Comparison of ENCODE assay signal across 1 cellular context in genomic region chr2:8378016-8378810, GRCh38.
TF ChIP-seq lines count a peak whose summit lies in the region.

No MANE protein-coding gene starts in this region.

TF ChIP-seq in HepG2, 621 proteins besides CTCF, POLR2A, EP300 and RAD21 (continued from another document):
- peak; percentile 74 for TF ChIP-seq AHDC1 (CRISPR knock-in tag; IDR thresholded peaks at IDR 0.05; ENCODE audit: borderline replicate concordance)
- no peak for TF ChIP-seq THAP7 (CRISPR knock-in tag; IDR thresholded peaks at IDR 0.05)
- peak; percentile 37; the same call in 1 of the 2 replicates for TF ChIP-seq SIX1 (CRISPR knock-in tag; IDR thresholded peaks at IDR 0.05; ENCODE audit: borderline replicate concordance)
- TF ChIP-seq TARDBP (CRISPR knock-in tag; IDR thresholded peaks at IDR 0.05), result peak; percentile 71
- TF ChIP-seq ZNF83 (CRISPR knock-in tag; IDR thresholded peaks at IDR 0.05; ENCODE audit: borderline replicate concordance), result no peak
- no peak for TF ChIP-seq GZF1 (CRISPR knock-in tag; IDR thresholded peaks at IDR 0.05)
- TF ChIP-seq HCFC1 (IDR thresholded peaks at IDR 0.05; ENCODE audit: low read depth, low read length), result no peak
- no peak for TF ChIP-seq MAFG (CRISPR knock-in tag; IDR thresholded peaks at IDR 0.05)
- no peak for TF ChIP-seq ZNF841 (CRISPR knock-in tag; IDR thresholded peaks at IDR 0.05; ENCODE audit: borderline replicate concordance)
- no peak for TF ChIP-seq TBL1XR1 (IDR thresholded peaks at IDR 0.05; ENCODE audit: borderline replicate concordance, low read length, partially characterized antibody)
- TF ChIP-seq MEF2D (CRISPR knock-in tag; IDR thresholded peaks at IDR 0.05), result 0 out of 2 replicates have a peak, but pooled peaks have one; percentile 26
- TF ChIP-seq MXD4 (CRISPR knock-in tag; IDR thresholded peaks at IDR 0.05), result no peak
- TF ChIP-seq ZFYVE20 (CRISPR knock-in tag; IDR thresholded peaks at IDR 0.05; ENCODE audit: borderline replicate concordance, low read depth), result no peak
- TF ChIP-seq, protein P1, sequence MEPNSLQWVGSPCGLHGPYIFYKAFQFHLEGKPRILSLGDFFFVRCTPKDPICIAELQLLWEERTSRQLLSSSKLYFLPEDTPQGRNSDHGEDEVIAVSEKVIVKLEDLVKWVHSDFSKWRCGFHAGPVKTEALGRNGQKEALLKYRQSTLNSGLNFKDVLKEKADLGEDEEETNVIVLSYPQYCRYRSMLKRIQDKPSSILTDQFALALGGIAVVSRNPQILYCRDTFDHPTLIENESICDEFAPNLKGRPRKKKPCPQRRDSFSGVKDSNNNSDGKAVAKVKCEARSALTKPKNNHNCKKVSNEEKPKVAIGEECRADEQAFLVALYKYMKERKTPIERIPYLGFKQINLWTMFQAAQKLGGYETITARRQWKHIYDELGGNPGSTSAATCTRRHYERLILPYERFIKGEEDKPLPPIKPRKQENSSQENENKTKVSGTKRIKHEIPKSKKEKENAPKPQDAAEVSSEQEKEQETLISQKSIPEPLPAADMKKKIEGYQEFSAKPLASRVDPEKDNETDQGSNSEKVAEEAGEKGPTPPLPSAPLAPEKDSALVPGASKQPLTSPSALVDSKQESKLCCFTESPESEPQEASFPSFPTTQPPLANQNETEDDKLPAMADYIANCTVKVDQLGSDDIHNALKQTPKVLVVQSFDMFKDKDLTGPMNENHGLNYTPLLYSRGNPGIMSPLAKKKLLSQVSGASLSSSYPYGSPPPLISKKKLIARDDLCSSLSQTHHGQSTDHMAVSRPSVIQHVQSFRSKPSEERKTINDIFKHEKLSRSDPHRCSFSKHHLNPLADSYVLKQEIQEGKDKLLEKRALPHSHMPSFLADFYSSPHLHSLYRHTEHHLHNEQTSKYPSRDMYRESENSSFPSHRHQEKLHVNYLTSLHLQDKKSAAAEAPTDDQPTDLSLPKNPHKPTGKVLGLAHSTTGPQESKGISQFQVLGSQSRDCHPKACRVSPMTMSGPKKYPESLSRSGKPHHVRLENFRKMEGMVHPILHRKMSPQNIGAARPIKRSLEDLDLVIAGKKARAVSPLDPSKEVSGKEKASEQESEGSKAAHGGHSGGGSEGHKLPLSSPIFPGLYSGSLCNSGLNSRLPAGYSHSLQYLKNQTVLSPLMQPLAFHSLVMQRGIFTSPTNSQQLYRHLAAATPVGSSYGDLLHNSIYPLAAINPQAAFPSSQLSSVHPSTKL (CRISPR knock-in tag; IDR thresholded peaks at IDR 0.05), result peak; percentile 94
- no peak for TF ChIP-seq ZNF232 (CRISPR knock-in tag; IDR thresholded peaks at IDR 0.05; ENCODE audit: borderline replicate concordance)
- TF ChIP-seq ZNF263 (CRISPR knock-in tag; IDR thresholded peaks at IDR 0.05), result no peak
- TF ChIP-seq GATAD2A (CRISPR knock-in tag; IDR thresholded peaks at IDR 0.05), result peak; percentile 95
